In genomic region chr9:117547904-117548303, GRCh38 we compare ENCODE assay signal across 20 cellular contexts.
"Had no signal": no experiment of that assay in that cellular context is flagged by ENCODE, and none has a peak within 500 bp of the region (broad histone marks: within the 10 kb centered on the region; RNA-seq: fewer than 3 reads in every experiment).

No MANE protein-coding gene starts in this region.

- ATAC-seq: activated CD4-positive, alpha-beta T cell treated with anti-CD3 and anti-CD28 coated beads for 36 hours; activated T-helper 17 cell treated with anti-CD3 and anti-CD28 coated beads, Interleukin-2, amount 50 U/mL, for 72 hours; T-helper 17 cell had no signal

- H3K9me3 Mint-ChIP-seq: activated CD4-positive, alpha-beta memory T cell treated with anti-CD3 and anti-CD28 coated beads, Interleukin-2, amount 10 ng/mL, durations not matched to agents 7 days and 5 days had no signal

- H3K36me3 Mint-ChIP-seq: activated naive CD4-positive, alpha-beta T cell treated with anti-CD3 and anti-CD28 coated beads, Interleukin-2, amount 10 ng/mL, durations not matched to agents 7 days and 5 days; IgD-negative memory B cell had no signal

- H3K27me3 Mint-ChIP-seq: activated CD4-positive, alpha-beta memory T cell treated with anti-CD3 and anti-CD28 coated beads, Interleukin-2, amount 10 ng/mL, durations not matched to agents 7 days and 5 days; activated naive CD4-positive, alpha-beta T cell treated with anti-CD3 and anti-CD28 coated beads, Interleukin-2, amount 10 ng/mL, durations not matched to agents 7 days and 5 days had no signal

- H3K4me3 Mint-ChIP-seq: activated CD4-positive, alpha-beta memory T cell treated with anti-CD3 and anti-CD28 coated beads, Interleukin-2, amount 10 ng/mL, durations not matched to agents 7 days and 5 days; activated CD4-positive, alpha-beta T cell treated with anti-CD3 and anti-CD28 coated beads for 36 hours; activated naive CD4-positive, alpha-beta T cell treated with anti-CD3 and anti-CD28 coated beads, Interleukin-2, amount 10 ng/mL, durations not matched to agents 7 days and 5 days; IgD-negative memory B cell had no signal

- DNase-seq: activated CD4-positive, alpha-beta memory T cell treated with anti-CD3 and anti-CD28 coated beads, Interleukin-2, amount 10 ng/mL, durations not matched to agents 7 days and 5 days; activated CD4-positive, alpha-beta T cell treated with anti-CD3 and anti-CD28 coated beads for 36 hours; activated CD4-positive, alpha-beta T cell treated with anti-CD3 and anti-CD28 coated beads, Interleukin-2, amount 50 U/mL, for 1 hour; activated gamma-delta T cell; activated naive CD4-positive, alpha-beta T cell treated with anti-CD3 and anti-CD28 coated beads, Interleukin-2, amount 10 ng/mL, durations not matched to agents 7 days and 5 days; activated T-cell treated with anti-CD3 and anti-CD28 coated beads for 4 hours; activated T-cell treated with anti-CD3 and anti-CD28 coated beads, Interleukin-2, amount 50 U/mL, for 48 hours; aorta; central memory CD4-positive, alpha-beta T cell; MG63; MV-4-11; NCI-H1092 treated with DMSO at 0.1 percent for 48 hours; NCI-H1436; NCI-H1694 treated with DMSO at 0.1 percent for 48 hours; NCI-H2029 treated with DMSO at 0.1 percent for 48 hours; SIG-M5; T-helper 17 cell; T1000 had no signal

- H3K4me1 Mint-ChIP-seq: activated CD4-positive, alpha-beta memory T cell treated with anti-CD3 and anti-CD28 coated beads, Interleukin-2, amount 10 ng/mL, durations not matched to agents 7 days and 5 days; activated T-helper 17 cell treated with anti-CD3 and anti-CD28 coated beads, Interleukin-2, amount 50 U/mL, for 72 hours had no signal

- H3K27ac Mint-ChIP-seq: activated CD4-positive, alpha-beta memory T cell treated with anti-CD3 and anti-CD28 coated beads, Interleukin-2, amount 10 ng/mL, durations not matched to agents 7 days and 5 days; activated CD4-positive, alpha-beta T cell treated with anti-CD3 and anti-CD28 coated beads for 36 hours; activated naive CD4-positive, alpha-beta T cell treated with anti-CD3 and anti-CD28 coated beads, Interleukin-2, amount 10 ng/mL, durations not matched to agents 7 days and 5 days; activated T-helper 17 cell treated with anti-CD3 and anti-CD28 coated beads, Interleukin-2, amount 50 U/mL, for 72 hours; T-helper 17 cell had no signal
